In genomic region chr10:113644185-113645120, GRCh38 we compare ENCODE assay signal across 15 cellular contexts. TPM values are rescaled to one million over a fixed set of nuclear protein-coding genes. Genes with fewer than 3 reads are reported as not detected.
A peak's percentile ranks its signal among the peaks of the same experiment; 100 is the strongest.
DNase-seq lines count a peak whose midpoint lies in the region; ATAC-seq and TF ChIP-seq lines count a peak whose summit lies in the region.
"Had no signal": no experiment of that assay in that cellular context is flagged by ENCODE, and none has a peak within 500 bp of the region (broad histone marks: within the 10 kb centered on the region; RNA-seq: fewer than 3 reads in every experiment).

No MANE protein-coding gene starts in this region.

- H3K27me3 Mint-ChIP-seq in activated CD8-positive, alpha-beta memory T cell treated with anti-CD3 and anti-CD28 coated beads, Interleukin-2, amount 10 ng/mL, durations not matched to agents 7 days and 5 days: peaks cover 72% of the 10 kb centered on the region
- H3K27me3 Mint-ChIP-seq: type B pancreatic cell had no signal

- no peak for TF ChIP-seq CTCF in brain microvascular endothelial cell (IDR thresholded peaks at IDR 0.05; ENCODE audit: low read depth, low read length, missing control alignments)

- H3K4me1 Mint-ChIP-seq in activated CD8-positive, alpha-beta memory T cell treated with anti-CD3 and anti-CD28 coated beads, Interleukin-2, amount 10 ng/mL, durations not matched to agents 7 days and 5 days: no peaks in the 10 kb centered on the region
- H3K4me1 Mint-ChIP-seq: activated naive CD8-positive, alpha-beta T cell treated with anti-CD3 and anti-CD28 coated beads, Interleukin-2, amount 10 ng/mL, durations not matched to agents 7 days and 5 days had no signal

- H3K4me3 Mint-ChIP-seq in activated CD8-positive, alpha-beta memory T cell treated with anti-CD3 and anti-CD28 coated beads, Interleukin-2, amount 10 ng/mL, durations not matched to agents 7 days and 5 days: no peak overlapping the region
- H3K4me3 Mint-ChIP-seq: activated naive CD8-positive, alpha-beta T cell treated with anti-CD3 and anti-CD28 coated beads, Interleukin-2, amount 10 ng/mL, durations not matched to agents 7 days and 5 days; type B pancreatic cell had no signal

- no peaks in the 10 kb centered on the region for H3K27me3 ChIP-seq in brain microvascular endothelial cell (replicated peaks)
- H3K27me3 ChIP-seq: ovary had no signal

- H3K4me3 ChIP-seq in brain microvascular endothelial cell (ENCODE audit: low read depth, low read length): no peak overlapping the region
- H3K4me3 ChIP-seq: ovary had no signal

- ATAC-seq in left colon: peak; percentile 81
- ATAC-seq in GM21528 (IDR thresholded peaks at IDR 0.05; ENCODE audit: low FRiP score, unreplicated experiment): no peak
- no peak for ATAC-seq in activated CD8-positive, alpha-beta memory T cell treated with anti-CD3 and anti-CD28 coated beads, Interleukin-2, amount 10 ng/mL, durations not matched to agents 7 days and 5 days

- in situ Hi-C loops in brain microvascular endothelial cell (cut with HindIII; ENCODE audit: low pct_ligation_motif_present, low sequenced_read_pairs): no loop called here

- CTCF ChIA-PET in activated CD8-positive, alpha-beta memory T cell treated with anti-CD3 and anti-CD28 coated beads, Interleukin-2, amount 10 ng/mL, durations not matched to agents 7 days and 5 days (lab: Charles Lee): no interaction called here

- H3K9me3 Mint-ChIP-seq in activated CD8-positive, alpha-beta memory T cell treated with anti-CD3 and anti-CD28 coated beads, Interleukin-2, amount 10 ng/mL, durations not matched to agents 7 days and 5 days (ENCODE audit: low read depth): no peaks in the 10 kb centered on the region
- H3K9me3 Mint-ChIP-seq: activated naive CD8-positive, alpha-beta T cell treated with anti-CD3 and anti-CD28 coated beads, Interleukin-2, amount 10 ng/mL, durations not matched to agents 7 days and 5 days had no signal

- intact Hi-C loops in left colon (cut with DNase I, micrococcal nuclease): no loop called here

- DNase-seq in LHCN-M2 (ENCODE audit: low read depth) (peak; percentile 82), brain microvascular endothelial cell (peak; percentile 31), left colon (peak in 1 of 2 donors; percentile 44), stromal cell of bone marrow (ENCODE audit: low read depth) (peak; percentile 22), NCI-H345 (lab: John Stamatoyannopoulos, UW) (no peak)
- no peak for DNase-seq in activated CD8-positive, alpha-beta memory T cell treated with anti-CD3 and anti-CD28 coated beads, Interleukin-2, amount 10 ng/mL, durations not matched to agents 7 days and 5 days
- DNase-seq: activated CD4-positive, alpha-beta T cell treated with anti-CD3 and anti-CD28 coated beads for 48 hours; activated naive CD8-positive, alpha-beta T cell treated with anti-CD3 and anti-CD28 coated beads, Interleukin-2, amount 10 ng/mL, durations not matched to agents 7 days and 5 days; DMS79 treated with DMSO at 0.1 percent for 48 hours; ovary; SK-N-SH had no signal

- H3K36me3 Mint-ChIP-seq in activated CD8-positive, alpha-beta memory T cell treated with anti-CD3 and anti-CD28 coated beads, Interleukin-2, amount 10 ng/mL, durations not matched to agents 7 days and 5 days: no peaks in the 10 kb centered on the region
- H3K36me3 Mint-ChIP-seq: type B pancreatic cell had no signal

- H3K27ac Mint-ChIP-seq in activated CD8-positive, alpha-beta memory T cell treated with anti-CD3 and anti-CD28 coated beads, Interleukin-2, amount 10 ng/mL, durations not matched to agents 7 days and 5 days: no peak overlapping the region
- H3K27ac Mint-ChIP-seq: activated naive CD8-positive, alpha-beta T cell treated with anti-CD3 and anti-CD28 coated beads, Interleukin-2, amount 10 ng/mL, durations not matched to agents 7 days and 5 days; type B pancreatic cell had no signal

- no peak overlapping the region for H3K27ac ChIP-seq in brain microvascular endothelial cell
- H3K27ac ChIP-seq: KMS-11, ovary had no signal

- no peaks in the 10 kb centered on the region for H3K36me3 ChIP-seq in brain microvascular endothelial cell (replicated peaks)
- H3K36me3 ChIP-seq: ovary had no signal

RNA-seq across cellular contexts. Expression of gene NRAP, which starts 19.4 kb away (rescaled TPM):
- total RNA-seq in LHCN-M2 (2014; rRNA removed) (0.06 TPM in 1 of 2 replicates, not detected in the other), left colon (under 1 TPM; 0.49 to 0.64 TPM)
- polyA plus RNA-seq in LHCN-M2 (2012): not detected
- total RNA-seq in activated CD8-positive, alpha-beta memory T cell treated with anti-CD3 and anti-CD28 coated beads, Interleukin-2, amount 10 ng/mL, durations not matched to agents 7 days and 5 days: not detected
- total RNA-seq: activated naive CD8-positive, alpha-beta T cell treated with anti-CD3 and anti-CD28 coated beads, Interleukin-2, amount 10 ng/mL, durations not matched to agents 7 days and 5 days had no signal
- polyA plus RNA-seq: keratinocyte, SK-N-SH had no signal

RNA-seq across cellular contexts. Expression of gene CASP7, which starts 35.3 kb away (rescaled TPM):
- total RNA-seq in LHCN-M2 (2014; rRNA removed): 25.8 and 35.5 TPM in 2 replicates
- 10.8 TPM for polyA plus RNA-seq in LHCN-M2 (2012)
- 100 to 1,000 TPM; 177 to 205 TPM for total RNA-seq in left colon
- total RNA-seq in activated CD8-positive, alpha-beta memory T cell treated with anti-CD3 and anti-CD28 coated beads, Interleukin-2, amount 10 ng/mL, durations not matched to agents 7 days and 5 days: 10 to 100 TPM; 42.1 to 56.0 TPM

Comparison
In these comparisons a context has a peak if more than half of its experiments do, and no peak if none do; other contexts are left out.
1. DNase-seq: peak in LHCN-M2 (single experiment), brain microvascular endothelial cell (single experiment) and stromal cell of bone marrow (single experiment); none in NCI-H345 (single experiment) and activated CD8-positive, alpha-beta memory T cell treated with anti-CD3 and anti-CD28 coated beads, Interleukin-2, amount 10 ng/mL, durations not matched to agents 7 days and 5 days (single experiment).